In genomic region chr2:212141499-212141898, GRCh38 we compare ENCODE assay signal across 22 cellular contexts.
DNase-seq lines count a peak whose midpoint lies in the region; ATAC-seq and TF ChIP-seq lines count a peak whose summit lies in the region.
"Had no signal": no experiment of that assay in that cellular context is flagged by ENCODE, and none has a peak within 500 bp of the region (broad histone marks: within the 10 kb centered on the region; RNA-seq: fewer than 3 reads in every experiment).

No MANE protein-coding gene starts in this region.

- H3K4me1 ChIP-seq in right lobe of liver, result no peaks in the 10 kb centered on the region
- H3K4me1 ChIP-seq: BE2C had no signal

- WGBS in right lobe of liver (ENCODE audit: insufficient coverage, low coverage, low lambda C conversion rate, missing lambda C conversion rate), result 44% methylated on average over 1 of the region's 1 CpG

- H3K4me1 Mint-ChIP-seq in stimulated activated effector memory CD8-positive, alpha-beta T cell treated with anti-CD3 and anti-CD28 coated beads, Interleukin-12 subunit alpha, Interleukin-12 subunit beta, amount 100 ng/mL, for 72 hours, result no peaks in the 10 kb centered on the region
- H3K4me1 Mint-ChIP-seq: CD4-positive, CD25-positive, alpha-beta regulatory T cell; CD8-positive, alpha-beta memory T cell; GM23338 had no signal

- no peaks in the 10 kb centered on the region for H3K9me3 ChIP-seq in right lobe of liver
- H3K9me3 ChIP-seq: BE2C had no signal

- TF ChIP-seq POLR2A in GM18505 (IDR thresholded peaks at IDR 0.05; ENCODE audit: borderline replicate concordance, extremely low read depth, insufficient read depth, insufficient read length) (no peak), right lobe of liver (IDR thresholded peaks at IDR 0.05) (no peak)

- H3K36me3 ChIP-seq in right lobe of liver, result no peaks in the 10 kb centered on the region
- H3K36me3 ChIP-seq: BE2C had no signal

- intact Hi-C loops in right lobe of liver (cut with DNase I), result no loop called here

- H3K27ac ChIP-seq in right lobe of liver, result no peak overlapping the region
- H3K27ac ChIP-seq: HL-60, KMS-11 had no signal

- no peaks in the 10 kb centered on the region for H3K27me3 ChIP-seq in right lobe of liver
- H3K27me3 ChIP-seq: BE2C had no signal

- no peak for TF ChIP-seq CTCF in right lobe of liver (IDR thresholded peaks at IDR 0.05)

- no peak overlapping the region for H3K4me3 ChIP-seq in right lobe of liver
- H3K4me3 ChIP-seq: GM12878, GM23338 had no signal

- ATAC-seq in GM18505 (IDR thresholded peaks at IDR 0.05; ENCODE audit: unreplicated experiment) (peak; percentile 48), GM21619 (IDR thresholded peaks at IDR 0.05; ENCODE audit: unreplicated experiment) (peak; percentile 67), HG03565 (IDR thresholded peaks at IDR 0.05; ENCODE audit: unreplicated experiment) (peak; percentile 43), right lobe of liver (no peak)
- ATAC-seq in stimulated activated effector memory CD8-positive, alpha-beta T cell treated with anti-CD3 and anti-CD28 coated beads, Interleukin-12 subunit alpha, Interleukin-12 subunit beta, amount 100 ng/mL, for 72 hours, result no peak
- ATAC-seq: GM12878, GM23338 had no signal

- no peaks in the 10 kb centered on the region for H3K36me3 Mint-ChIP-seq in stimulated activated effector memory CD8-positive, alpha-beta T cell treated with anti-CD3 and anti-CD28 coated beads, Interleukin-12 subunit alpha, Interleukin-12 subunit beta, amount 100 ng/mL, for 72 hours
- H3K36me3 Mint-ChIP-seq: CD4-positive, CD25-positive, alpha-beta regulatory T cell; CD8-positive, alpha-beta memory T cell had no signal

- DNase-seq in stimulated activated effector memory CD8-positive, alpha-beta T cell treated with anti-CD3 and anti-CD28 coated beads, Interleukin-12 subunit alpha, Interleukin-12 subunit beta, amount 100 ng/mL, for 72 hours (ENCODE audit: low spot score in 2 of 2), result no peak
- DNase-seq in right lobe of liver (no peak), amniotic stem cell (lab: John Stamatoyannopoulos, UW) (no peak), UCSD-AML1 (lab: John Stamatoyannopoulos, UW; ENCODE audit: unreplicated experiment) (no peak)
- DNase-seq: ACHN; BE2C; C1 segment of cervical spinal cord; CD4-positive, CD25-positive, alpha-beta regulatory T cell; CD8-positive, alpha-beta memory T cell; COR-L47; DMS 273 treated with DMSO at 0.1 percent for 48 hours; DMS53; DND-41; EL; HCEC 1CT had no signal

- H3K4me3 Mint-ChIP-seq in stimulated activated effector memory CD8-positive, alpha-beta T cell treated with anti-CD3 and anti-CD28 coated beads, Interleukin-12 subunit alpha, Interleukin-12 subunit beta, amount 100 ng/mL, for 72 hours, result no peak overlapping the region
- H3K4me3 Mint-ChIP-seq: CD4-positive, CD25-positive, alpha-beta regulatory T cell; CD8-positive, alpha-beta memory T cell; GM23338 had no signal

- H3K9me3 Mint-ChIP-seq in stimulated activated effector memory CD8-positive, alpha-beta T cell treated with anti-CD3 and anti-CD28 coated beads, Interleukin-12 subunit alpha, Interleukin-12 subunit beta, amount 100 ng/mL, for 72 hours, result peaks cover 13% of the 10 kb centered on the region
- H3K9me3 Mint-ChIP-seq: GM23338 had no signal

- H3K27ac Mint-ChIP-seq in stimulated activated effector memory CD8-positive, alpha-beta T cell treated with anti-CD3 and anti-CD28 coated beads, Interleukin-12 subunit alpha, Interleukin-12 subunit beta, amount 100 ng/mL, for 72 hours, result no peak overlapping the region
- H3K27ac Mint-ChIP-seq: CD4-positive, CD25-positive, alpha-beta regulatory T cell; CD8-positive, alpha-beta memory T cell; GM23338 had no signal

Comparison
In these comparisons a context has a peak if more than half of its experiments do, and no peak if none do; other contexts are left out.
1. ATAC-seq: peak in GM18505 (single experiment), GM21619 (single experiment) and HG03565 (single experiment); none in stimulated activated effector memory CD8-positive, alpha-beta T cell treated with anti-CD3 and anti-CD28 coated beads, Interleukin-12 subunit alpha, Interleukin-12 subunit beta, amount 100 ng/mL, for 72 hours (single experiment) and right lobe of liver (0 of 4).